18 cellular contexts compared by ENCODE assay signal in the genomic region with DNA sequence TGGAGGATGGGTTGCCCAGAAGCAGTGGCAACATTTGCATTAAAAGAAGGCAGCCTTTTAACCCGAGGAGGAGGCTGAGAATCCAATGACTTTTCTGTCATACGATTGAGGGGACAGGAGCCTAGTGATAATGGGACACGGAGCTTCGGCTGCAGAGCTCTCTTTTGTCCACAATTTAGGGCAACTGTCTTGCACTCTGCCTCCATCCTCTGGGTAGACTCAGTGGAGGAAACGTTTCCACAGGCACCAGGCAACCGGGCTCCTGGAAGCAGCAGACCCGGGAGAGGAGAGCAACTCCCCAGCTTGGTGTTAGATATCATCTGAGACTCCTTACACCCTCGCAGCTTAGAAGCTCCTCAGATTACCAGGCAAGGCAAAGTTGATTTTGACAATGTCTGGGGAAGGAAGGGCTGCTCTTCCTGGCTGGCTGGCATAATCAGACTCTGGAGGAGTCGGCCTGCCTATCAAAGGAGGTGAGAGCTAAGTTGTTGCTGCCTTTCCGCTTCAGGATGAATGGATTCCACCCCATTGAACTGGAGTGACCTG. TPM values are rescaled to one million over a fixed set of nuclear protein-coding genes. Genes with fewer than 3 reads are reported as not detected.
DNase-seq lines count a peak whose midpoint lies in the region; ATAC-seq, FAIRE-seq and TF ChIP-seq lines count a peak whose summit lies in the region.
"Had no signal": no experiment of that assay in that cellular context is flagged by ENCODE, and none has a peak within 500 bp of the region (broad histone marks: within the 10 kb centered on the region; RNA-seq: fewer than 3 reads in every experiment).

No MANE protein-coding gene starts in this region.

- H3K36me3 Mint-ChIP-seq in CD14-positive monocyte, result no peaks in the 10 kb centered on the region
- no peaks in the 10 kb centered on the region for H3K36me3 Mint-ChIP-seq in osteocyte (ENCODE audit: unreplicated experiment)
- H3K36me3 Mint-ChIP-seq in activated CD4-positive, alpha-beta memory T cell treated with anti-CD3 and anti-CD28 coated beads, Interleukin-2, amount 10 ng/mL, durations not matched to agents 7 days and 5 days (ENCODE audit: low read depth), result no peaks in the 10 kb centered on the region

- H2AK5ac ChIP-seq in H1 (ENCODE audit: low read depth, low read length), result no peak overlapping the region

- H3K27ac ChIP-seq in H1 (ENCODE audit: low read depth, low read length), result no peak overlapping the region

- H3K4me2 ChIP-seq in H1 (ENCODE audit: insufficient read depth in 1 of 2, low read depth in 2 of 2, low read length in 2 of 2), result peak overlapping the region in 1 of 2 experiments; percentile 14; a peak in 2 of 4 replicates

- peaks cover 0 to 1% (median 0%) of the 10 kb centered on the region in 7 donors for H3K9me3 Mint-ChIP-seq in CD14-positive monocyte
- H3K9me3 Mint-ChIP-seq in osteocyte (ENCODE audit: unreplicated experiment), result no peaks in the 10 kb centered on the region
- H3K9me3 Mint-ChIP-seq in activated CD4-positive, alpha-beta memory T cell treated with anti-CD3 and anti-CD28 coated beads, Interleukin-2, amount 10 ng/mL, durations not matched to agents 7 days and 5 days, result no peaks in the 10 kb centered on the region
- H3K9me3 Mint-ChIP-seq: activated CD4-positive, alpha-beta T cell treated with anti-CD3 and anti-CD28 coated beads, Interleukin-2, amount 10 ng/mL, durations not matched to agents 24 days and 14 days; activated T-cell treated with anti-CD3 and anti-CD28 coated beads, Interleukin-2, amount 50 U/mL, for 72 hours had no signal

- no peak for TF ChIP-seq RAD21 in H1 (IDR thresholded peaks at IDR 0.05 in 1 of 2, conservative IDR thresholded peaks at IDR 0.05 in 1 of 2; ENCODE audit: low read depth in 2 of 2, low read length in 2 of 2)

- H3K18ac ChIP-seq in H1 (ENCODE audit: extremely low read depth, low read length), result 0 out of 2 replicates have a peak overlapping the region, but pooled peaks have one; percentile 25

- no peak for TF ChIP-seq POLR2A in H1 (IDR thresholded peaks at IDR 0.05; ENCODE audit: control extremely low read depth in 1 of 2, low read depth in 2 of 2, low read length in 2 of 2)

- H3K36me3 ChIP-seq in H1 (ENCODE audit: control insufficient read depth in 2 of 4, insufficient read depth in 4 of 4, low read length in 3 of 4), result no peaks in the 10 kb centered on the region
- H3K36me3 ChIP-seq: pancreas, thoracic aorta had no signal

- H3K4me3 Mint-ChIP-seq in CD14-positive monocyte (no peak overlapping the region), osteocyte (ENCODE audit: unreplicated experiment) (no peak overlapping the region)
- no peak overlapping the region for H3K4me3 Mint-ChIP-seq in activated CD4-positive, alpha-beta memory T cell treated with anti-CD3 and anti-CD28 coated beads, Interleukin-2, amount 10 ng/mL, durations not matched to agents 7 days and 5 days

- H4K20me1 ChIP-seq in H1 (replicated peaks in 1 of 2; ENCODE audit: control insufficient read depth in 1 of 2, insufficient read depth in 2 of 2, low read length in 2 of 2), result no peaks in the 10 kb centered on the region

- H3K27ac Mint-ChIP-seq in CD14-positive monocyte, result peak overlapping the region in 6 of 7 donors; percentile 18 to 92 (median 80)
- peak overlapping the region; percentile 47 for H3K27ac Mint-ChIP-seq in osteocyte (ENCODE audit: unreplicated experiment)
- H3K27ac Mint-ChIP-seq in activated CD4-positive, alpha-beta memory T cell treated with anti-CD3 and anti-CD28 coated beads, Interleukin-2, amount 10 ng/mL, durations not matched to agents 7 days and 5 days, result no peak overlapping the region
- H3K27ac Mint-ChIP-seq: activated T-cell treated with anti-CD3 and anti-CD28 coated beads, Interleukin-2, amount 50 U/mL, for 72 hours had no signal

- TF ChIP-seq CTCF in CD14-positive monocyte (IDR thresholded peaks at IDR 0.05), result no peak
- no peak for TF ChIP-seq CTCF in H1 (IDR thresholded peaks at IDR 0.05; ENCODE audit: control extremely low read depth in 1 of 3, insufficient read depth in 1 of 3, low read depth in 1 of 3, low read length in 3 of 3)
- no peak for TF ChIP-seq CTCF in osteocyte (IDR thresholded peaks at IDR 0.05)

- no peak overlapping the region for H2BK12ac ChIP-seq in H1 (ENCODE audit: low read depth, low read length)

- DNase-seq in CD14-positive monocyte (ENCODE audit: low spot score) (no peak), NCI-H226 (peak; percentile 71), H1 (ENCODE audit: low read depth in 1 of 2, low spot score in 2 of 2) (no peak), osteocyte (ENCODE audit: extremely low spot score, unreplicated experiment) (peak; percentile 54), DMS79 (lab: John Stamatoyannopoulos, UW) (no peak)
- no peak for DNase-seq in activated T-cell treated with anti-CD3 and anti-CD28 coated beads, Interleukin-2, amount 50 U/mL, for 48 hours
- no peak for DNase-seq in activated CD4-positive, alpha-beta memory T cell treated with anti-CD3 and anti-CD28 coated beads, Interleukin-2, amount 10 ng/mL, durations not matched to agents 7 days and 5 days
- DNase-seq: activated CD4-positive, alpha-beta T cell treated with anti-CD3 and anti-CD28 coated beads, Interleukin-2, amount 10 ng/mL, durations not matched to agents 24 days and 14 days; activated T-cell treated with anti-CD3 and anti-CD28 coated beads, Interleukin-2, amount 50 U/mL, for 72 hours; NCI-H1436 treated with DMSO at 0.1 percent for 48 hours; NCI-H524 treated with DMSO at 0.1 percent for 48 hours had no signal

- intact Hi-C loops in CD14-positive monocyte (cut with micrococcal nuclease), result loop anchor here in 1 of 2 donors (10.0 kb wide), 1 partner anchor 62 kb away; no protein-coding TSS in a partner anchor

- H3K4me1 Mint-ChIP-seq in CD14-positive monocyte (peaks cover 73% of the 10 kb centered on the region), osteocyte (ENCODE audit: unreplicated experiment) (peaks cover 42% of the 10 kb centered on the region)
- peaks cover 9% of the 10 kb centered on the region for H3K4me1 Mint-ChIP-seq in activated CD4-positive, alpha-beta memory T cell treated with anti-CD3 and anti-CD28 coated beads, Interleukin-2, amount 10 ng/mL, durations not matched to agents 7 days and 5 days

- 77% methylated on average over 10 of the region's 10 CpGs; no CpG with 5 or more reads in 1 of the 2 experiments for WGBS in H1 (ENCODE audit: extremely low coverage in 1 of 2, insufficient coverage in 1 of 2, insufficient read length in 1 of 2, insufficient replicate concordance in 2 of 2, low coverage in 1 of 2, low lambda C conversion rate in 2 of 2, missing lambda C conversion rate in 1 of 2), 2 experiments

- no peak overlapping the region for H2BK20ac ChIP-seq in H1 (ENCODE audit: low read length)

- 0 out of 2 replicates have a peak overlapping the region, but pooled peaks have one; percentile 14 for H2AFZ ChIP-seq in H1 (ENCODE audit: low read length)

- H3K56ac ChIP-seq in H1 (replicated peaks; ENCODE audit: insufficient read length, low read depth, low read length), result no peak overlapping the region

- H3K9ac ChIP-seq in H1 (replicated peaks in 1 of 4; ENCODE audit: extremely low read depth in 1 of 4, low read depth in 3 of 4, low read length in 3 of 4), result no peak overlapping the region

- no peak for ATAC-seq in GM19351 (IDR thresholded peaks at IDR 0.05; ENCODE audit: unreplicated experiment)
- ATAC-seq: activated T-cell treated with anti-CD3 and anti-CD28 coated beads, Interleukin-2, amount 50 U/mL, for 72 hours had no signal

- TF ChIP-seq EP300 in H1 (IDR thresholded peaks at IDR 0.05; ENCODE audit: borderline replicate concordance in 1 of 2, low read depth in 2 of 2, low read length in 2 of 2), result no peak

- H3K27me3 Mint-ChIP-seq in CD14-positive monocyte (ENCODE audit: low read depth in 3 of 3), result peaks cover 0 to 1% (median 0%) of the 10 kb centered on the region in 3 donors
- no peaks in the 10 kb centered on the region for H3K27me3 Mint-ChIP-seq in osteocyte (ENCODE audit: unreplicated experiment)
- H3K27me3 Mint-ChIP-seq in activated CD4-positive, alpha-beta memory T cell treated with anti-CD3 and anti-CD28 coated beads, Interleukin-2, amount 10 ng/mL, durations not matched to agents 7 days and 5 days, result peaks cover 22% of the 10 kb centered on the region

- H3K23ac ChIP-seq in H1 (ENCODE audit: insufficient read length), result no peak overlapping the region

- H2BK15ac ChIP-seq in H1 (ENCODE audit: low read length), result no peak overlapping the region

- H3K4me3 ChIP-seq in H1 (ENCODE audit: extremely low read depth in 1 of 4, insufficient read depth in 2 of 4, low read depth in 3 of 4, low read length in 4 of 4), result no peak overlapping the region
- H3K4me3 ChIP-seq: pancreas had no signal

- no peaks in the 10 kb centered on the region for H3K79me1 ChIP-seq in H1 (ENCODE audit: low read depth, low read length)

- no peaks in the 10 kb centered on the region for H3K79me2 ChIP-seq in H1 (ENCODE audit: control insufficient read depth in 1 of 2, insufficient read depth in 2 of 2, low read length in 2 of 2)

- peaks cover 0 to 8% (median 2%) of the 10 kb centered on the region in 4 experiments; a peak in 2 of 7 replicates for H3K27me3 ChIP-seq in H1 (replicated peaks in 1 of 4; ENCODE audit: control insufficient read depth in 3 of 4, extremely low read depth in 1 of 4, insufficient read depth in 3 of 4, low read length in 3 of 4)
- H3K27me3 ChIP-seq: pancreas had no signal

- no peaks in the 10 kb centered on the region; the same call in 1 of the 2 replicates for H3K23me2 ChIP-seq in H1 (ENCODE audit: low read depth, low read length)

- no peak overlapping the region for H4K91ac ChIP-seq in H1 (replicated peaks; ENCODE audit: insufficient read length, low read length)

- H2BK120ac ChIP-seq in H1 (replicated peaks; ENCODE audit: low read depth, low read length), result no peak overlapping the region

- H3K9me3 ChIP-seq in H1 (ENCODE audit: insufficient read depth in 2 of 2, low read depth in 1 of 2, low read length in 1 of 2), result no peaks in the 10 kb centered on the region
- H3K9me3 ChIP-seq: pancreas, thoracic aorta had no signal

- CTCF ChIA-PET in H1 (lab: Charles Lee; ENCODE audit: partially characterized antibody), result interaction anchor here (1.0 to 1.6 kb wide), 6 partner anchors 20 to 421 kb away, joined by 3 to 8 read pairs (median 4); no protein-coding TSS in a partner anchor
- CTCF ChIA-PET in activated CD4-positive, alpha-beta memory T cell treated with anti-CD3 and anti-CD28 coated beads, Interleukin-2, amount 10 ng/mL, durations not matched to agents 7 days and 5 days (lab: Charles Lee), result interaction anchor here (2.2 kb wide), 1 partner anchor 20 kb away, joined by 5 read pairs; no protein-coding TSS in a partner anchor

- POLR2A ChIA-PET in H1 (lab: Charles Lee; ENCODE audit: partially characterized antibody), result interaction anchor here (0.8 to 2.3 kb wide), 6 partner anchors 9 to 174 kb away, joined by 3 to 10 read pairs (median 5); no protein-coding TSS in a partner anchor
- POLR2A ChIA-PET in activated CD4-positive, alpha-beta memory T cell treated with anti-CD3 and anti-CD28 coated beads, Interleukin-2, amount 10 ng/mL, durations not matched to agents 7 days and 5 days (lab: Charles Lee), result interaction anchor here (0.9 kb wide), 1 partner anchor 172 kb away, joined by 3 read pairs; no protein-coding TSS in a partner anchor

- no peak overlapping the region for H4K5ac ChIP-seq in H1 (ENCODE audit: insufficient read length, low read depth, low read length)

- no peak for FAIRE-seq in H1 (lab: Jason Lieb, UNC)
- FAIRE-seq: pancreas had no signal

- H3K4me1 ChIP-seq in H1 (replicated peaks in 1 of 4; ENCODE audit: control insufficient read depth in 3 of 4, insufficient read depth in 4 of 4, low read length in 3 of 4), result peaks cover 3 to 8% (median 6%) of the 10 kb centered on the region in 4 experiments; a peak in 6 of 7 replicates

- no peak overlapping the region for H2BK5ac ChIP-seq in H1 (ENCODE audit: low read depth, low read length)

- H4K8ac ChIP-seq in H1 (ENCODE audit: extremely low read depth, insufficient read depth, low read length), result no peak overlapping the region

- H3K14ac ChIP-seq in H1 (ENCODE audit: insufficient read length), result no peak overlapping the region

- no peak overlapping the region for H3K4ac ChIP-seq in H1 (replicated peaks; ENCODE audit: insufficient read length, low read depth, low read length)

RNA-seq across cellular contexts. Expression of a gene that starts 43.5 kb away (rescaled TPM):
- polyA plus RNA-seq in CD14-positive monocyte (not detected), H1 (2011; rRNA removed) (not detected in 2 replicates)
- total RNA-seq in H1 (2021; fragmentation: NEBNext Ultra II Directional; extraction: Animal tissue kit (Norgen Biotek cat#: 25700)), result not detected in 2 replicates
- not detected for polyA plus RNA-seq in H1 (2011; cell fraction: cytosol; rRNA removed)
- not detected for polyA plus RNA-seq in H1 (2011; cell fraction: nucleus; rRNA removed)
- not detected in 4 replicates for polyA plus RNA-seq in H1 (2012, experiment 1 of 2)
- polyA plus RNA-seq in H1 (2012, experiment 2 of 2), result not detected
- not detected for polyA plus RNA-seq in H1 (2013, experiment 1 of 2)
- not detected for polyA plus RNA-seq in H1 (2013, experiment 2 of 2)
- under 0.01 TPM in 1 of 2 replicates, not detected in the other for polyA minus RNA-seq in H1 (2011; rRNA and poly(A)+ RNA removed)
- polyA minus RNA-seq in H1 (2011; cell fraction: cytosol; rRNA and poly(A)+ RNA removed), result not detected
- not detected for polyA minus RNA-seq in H1 (2011; cell fraction: nucleus; rRNA and poly(A)+ RNA removed)
- not detected in 2 replicates for total RNA-seq in osteocyte
- total RNA-seq in activated CD4-positive, alpha-beta memory T cell treated with anti-CD3 and anti-CD28 coated beads, Interleukin-2, amount 10 ng/mL, durations not matched to agents 7 days and 5 days, result not detected
- total RNA-seq: activated CD4-positive, alpha-beta T cell treated with anti-CD3 and anti-CD28 coated beads, Interleukin-2, amount 10 ng/mL, durations not matched to agents 24 days and 14 days; activated T-cell treated with anti-CD3 and anti-CD28 coated beads, Interleukin-2, amount 50 U/mL, for 72 hours; fibroblast of lung; lung microvascular endothelial cell; pancreas; RPMI7951; T-helper 2 cell treated with Interferon-gamma antibody and Interleukin-4, amounts not matched to agents 100 ng/mL and 5 ng/mL, for 36 hours; thoracic aorta had no signal
- polyA plus RNA-seq: fibroblast of lung, pancreas had no signal

RNA-seq across cellular contexts. Expression of a gene that starts 58.0 kb away (rescaled TPM):
- not detected for polyA plus RNA-seq in CD14-positive monocyte
- 0.11 TPM in 2 replicates for total RNA-seq in H1 (2021; fragmentation: NEBNext Ultra II Directional; extraction: Animal tissue kit (Norgen Biotek cat#: 25700))
- 0.03 and 0.08 TPM in 2 replicates for polyA plus RNA-seq in H1 (2011; rRNA removed)
- polyA plus RNA-seq in H1 (2011; cell fraction: cytosol; rRNA removed), result 0.05 TPM
- 0.13 TPM for polyA plus RNA-seq in H1 (2011; cell fraction: nucleus; rRNA removed)
- 0.06 to 0.12 TPM (median 0.07 TPM) in 3 of 4 replicates, not detected in the other for polyA plus RNA-seq in H1 (2012, experiment 1 of 2)
- not detected for polyA plus RNA-seq in H1 (2012, experiment 2 of 2)
- polyA plus RNA-seq in H1 (2013, experiment 1 of 2), result 0.04 TPM
- polyA plus RNA-seq in H1 (2013, experiment 2 of 2), result 0.04 TPM
- polyA minus RNA-seq in H1 (2011; rRNA and poly(A)+ RNA removed), result not detected in 2 replicates
- polyA minus RNA-seq in H1 (2011; cell fraction: cytosol; rRNA and poly(A)+ RNA removed), result not detected
- polyA minus RNA-seq in H1 (2011; cell fraction: nucleus; rRNA and poly(A)+ RNA removed), result 0.40 TPM
- 0.42 and 0.48 TPM in 2 replicates for total RNA-seq in osteocyte
- under 1 TPM; 0.23 to 0.25 TPM for total RNA-seq in activated CD4-positive, alpha-beta memory T cell treated with anti-CD3 and anti-CD28 coated beads, Interleukin-2, amount 10 ng/mL, durations not matched to agents 7 days and 5 days
- total RNA-seq: RPMI7951 had no signal

Comparison
In these comparisons a context has a peak if more than half of its experiments do, and no peak if none do; other contexts are left out.
1. DNase-seq: peak in NCI-H226 (single experiment) and osteocyte (single experiment); none in CD14-positive monocyte (single experiment), H1 (0 of 2), activated T-cell treated with anti-CD3 and anti-CD28 coated beads, Interleukin-2, amount 50 U/mL, for 48 hours (0 of 2), activated CD4-positive, alpha-beta memory T cell treated with anti-CD3 and anti-CD28 coated beads, Interleukin-2, amount 10 ng/mL, durations not matched to agents 7 days and 5 days (single experiment) and DMS79 (single experiment).